2 cellular contexts compared by ENCODE assay signal in the genomic region with DNA sequence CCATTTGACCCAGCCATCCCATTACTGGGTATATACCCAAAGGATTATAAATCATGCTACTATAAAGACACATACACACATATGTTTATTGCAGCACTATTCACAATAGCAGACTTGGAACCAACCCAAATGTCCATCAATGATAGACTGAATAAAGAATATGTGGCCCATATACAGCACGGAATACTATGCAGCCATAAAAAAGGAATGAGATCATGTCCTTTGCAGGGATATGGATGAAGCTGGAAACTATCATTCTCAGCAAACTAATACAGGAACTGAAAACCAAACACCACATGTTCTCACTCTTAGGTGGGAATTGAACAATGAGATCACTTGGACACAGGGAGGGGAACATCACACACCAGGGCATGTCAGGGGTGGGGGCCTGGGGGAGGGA. TPM values are rescaled to one million over a fixed set of nuclear protein-coding genes. Genes with fewer than 3 reads are reported as not detected.
"Had no signal": no experiment of that assay in that cellular context is flagged by ENCODE, and none has a peak within 500 bp of the region (broad histone marks: within the 10 kb centered on the region; RNA-seq: fewer than 3 reads in every experiment).

No MANE protein-coding gene starts in this region.

RNA-seq across cellular contexts. Expression of gene SYT13, which starts 36.8 kb away (rescaled TPM):
- total RNA-seq: G401, GM12878 had no signal
- polyA plus RNA-seq: GM12878 had no signal
